ENCODE assay signal across 7 cellular contexts in the genomic region with DNA sequence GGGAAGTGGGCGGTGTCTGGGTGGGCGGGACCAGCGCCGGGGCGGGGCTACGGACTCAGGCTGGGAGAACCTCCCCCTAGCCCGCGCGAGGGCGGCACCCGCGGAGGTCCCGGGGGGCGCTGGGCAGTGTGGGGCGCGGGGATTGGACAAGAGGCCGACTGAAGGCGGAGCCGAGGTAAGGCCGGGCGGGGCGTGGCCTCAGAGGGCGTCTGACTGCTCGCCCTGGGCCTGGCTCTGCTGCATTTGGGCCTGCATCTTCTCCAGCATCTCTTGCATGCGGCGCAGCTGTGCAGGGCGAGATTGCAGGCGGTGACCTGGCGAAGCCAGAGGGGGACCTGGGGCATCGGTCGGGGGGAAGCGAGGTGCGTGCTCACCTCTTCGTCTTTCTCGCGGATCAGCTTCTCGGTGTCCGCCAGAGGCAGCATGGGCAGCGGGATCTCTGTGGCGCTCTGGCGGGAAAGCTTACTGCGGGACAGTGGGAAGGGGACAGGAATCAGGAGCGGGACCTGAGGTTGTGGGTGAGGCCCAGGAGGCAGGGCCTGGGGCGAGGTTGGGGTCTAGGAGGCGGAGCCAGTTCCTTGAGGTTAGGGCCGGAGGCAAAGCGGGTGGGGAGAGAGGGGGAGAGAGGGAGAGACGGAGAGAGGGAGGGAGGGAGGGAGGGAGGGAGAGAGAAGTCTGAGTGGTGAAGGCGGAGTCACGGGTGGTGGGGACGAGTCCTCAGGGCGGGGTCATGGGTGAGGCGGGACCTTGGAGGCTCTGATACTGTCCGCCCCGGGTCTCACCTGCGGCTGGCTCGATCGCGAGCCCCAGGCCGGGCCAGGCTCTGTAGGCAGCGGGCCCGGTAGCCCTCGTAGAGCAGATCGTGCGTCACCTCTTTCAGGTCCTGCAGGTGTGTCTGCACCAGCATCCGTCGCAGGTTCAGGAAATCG. TPM values are rescaled to one million over a fixed set of nuclear protein-coding genes. Genes with fewer than 3 reads are reported as not detected.
A peak's percentile ranks its signal among the peaks of the same experiment; 100 is the strongest.
DNase-seq lines count a peak whose midpoint lies in the region; ATAC-seq, FAIRE-seq and TF ChIP-seq lines count a peak whose summit lies in the region.

No MANE protein-coding gene starts in this region.

- WGBS in hepatocyte (ENCODE audit: low lambda C conversion rate, missing lambda C conversion rate), result 1% methylated on average over 46 of the region's 68 CpGs

- no peak for FAIRE-seq in astrocyte (lab: Jason Lieb, UNC)

- H3K9me3 ChIP-seq in astrocyte (ENCODE audit: insufficient read depth, low read depth, low read length), result no peaks in the 10 kb centered on the region
- H3K9me3 ChIP-seq in hepatocyte (ENCODE audit: low read depth), result no peaks in the 10 kb centered on the region

- no peaks in the 10 kb centered on the region for H3K9me2 ChIP-seq in hepatocyte (replicated peaks; ENCODE audit: insufficient read depth)

- DNase-seq in NCI-H187 treated with DMSO at 0.1 percent for 48 hours (lab: John Stamatoyannopoulos, UW), result peak; percentile 48
- peak; percentile 98 for DNase-seq in T-helper 2 cell treated with Interferon-gamma antibody and Interleukin-4, amounts not matched to agents 5 μg/mL and 100 μg/mL, for 36 hours (ENCODE audit: low spot score)
- DNase-seq in astrocyte (ENCODE audit: low read depth), result peak; percentile 90
- DNase-seq in hepatocyte (ENCODE audit: low spot score), result peak; percentile 99
- peak; percentile 97 for DNase-seq in retina

- peak overlapping the region; percentile 92 for H3K4me3 Mint-ChIP-seq in T-helper 2 cell treated with Interferon-gamma antibody and Interleukin-4, amounts not matched to agents 5 μg/mL and 100 μg/mL, for 36 hours
- peak overlapping the region; percentile 93 for H3K4me3 Mint-ChIP-seq in astrocyte (ENCODE audit: unreplicated experiment)

- peaks cover 37% of the 10 kb centered on the region for H3K4me1 Mint-ChIP-seq in T-helper 2 cell treated with Interferon-gamma antibody and Interleukin-4, amounts not matched to agents 5 μg/mL and 100 μg/mL, for 36 hours (ENCODE audit: low read depth)
- H3K4me1 Mint-ChIP-seq in astrocyte (ENCODE audit: low read depth, unreplicated experiment), result peaks cover 6% of the 10 kb centered on the region

- TF ChIP-seq POLR2A in GM18505 (IDR thresholded peaks at IDR 0.05; ENCODE audit: borderline replicate concordance, extremely low read depth, insufficient read depth, insufficient read length), result peak; percentile 68

- peak overlapping the region; percentile 96 for H2AFZ ChIP-seq in astrocyte (ENCODE audit: low read depth, low read length)
- peak overlapping the region; percentile 70 for H2AFZ ChIP-seq in hepatocyte

- H3K36me3 ChIP-seq in astrocyte (ENCODE audit: insufficient read depth, low read length) (no peaks in the 10 kb centered on the region), hepatocyte (replicated peaks; ENCODE audit: insufficient read depth, low read depth) (no peaks in the 10 kb centered on the region)

- peak overlapping the region; percentile 92 for H3K27ac ChIP-seq in astrocyte (ENCODE audit: low read depth, low read length)
- peak overlapping the region; percentile 99 for H3K27ac ChIP-seq in hepatocyte

- H3K9me3 Mint-ChIP-seq in T-helper 2 cell treated with Interferon-gamma antibody and Interleukin-4, amounts not matched to agents 5 μg/mL and 100 μg/mL, for 36 hours, result no peaks in the 10 kb centered on the region
- H3K9me3 Mint-ChIP-seq in astrocyte (ENCODE audit: unreplicated experiment), result no peaks in the 10 kb centered on the region

- peaks cover 31% of the 10 kb centered on the region for H3K36me3 Mint-ChIP-seq in T-helper 2 cell treated with Interferon-gamma antibody and Interleukin-4, amounts not matched to agents 5 μg/mL and 100 μg/mL, for 36 hours (ENCODE audit: low read depth)
- peaks cover 2% of the 10 kb centered on the region for H3K36me3 Mint-ChIP-seq in astrocyte (ENCODE audit: low read depth, unreplicated experiment)

- H3K4me1 ChIP-seq in astrocyte (ENCODE audit: insufficient read depth, low read length), result peaks cover 15% of the 10 kb centered on the region
- peaks cover 11% of the 10 kb centered on the region for H3K4me1 ChIP-seq in hepatocyte (ENCODE audit: insufficient read depth)

- peak; percentile 83 for ATAC-seq in GM18505 (IDR thresholded peaks at IDR 0.05; ENCODE audit: unreplicated experiment)
- peak; percentile 84 for ATAC-seq in HG02970 (IDR thresholded peaks at IDR 0.05; ENCODE audit: low FRiP score, unreplicated experiment)

- H3K4me2 ChIP-seq in astrocyte (ENCODE audit: low read length), result peak overlapping the region; percentile 100
- H3K4me2 ChIP-seq in hepatocyte, result peak overlapping the region; percentile 84

- no peaks in the 10 kb centered on the region for H3K27me3 Mint-ChIP-seq in T-helper 2 cell treated with Interferon-gamma antibody and Interleukin-4, amounts not matched to agents 5 μg/mL and 100 μg/mL, for 36 hours (ENCODE audit: low read depth)
- no peaks in the 10 kb centered on the region for H3K27me3 Mint-ChIP-seq in astrocyte (ENCODE audit: low read depth, unreplicated experiment)

- peak overlapping the region; percentile 88 for H3K9ac ChIP-seq in astrocyte (ENCODE audit: low read length)

- H3K4me3 ChIP-seq in astrocyte (ENCODE audit: insufficient read depth, low read depth, low read length) (peak overlapping the region; percentile 83), hepatocyte (peak overlapping the region; percentile 40)

- peaks cover 6% of the 10 kb centered on the region for H3K79me2 ChIP-seq in astrocyte (ENCODE audit: insufficient read depth, low read length)
- H3K79me2 ChIP-seq in hepatocyte, result peaks cover 6% of the 10 kb centered on the region

- TF ChIP-seq CTCF in astrocyte (IDR thresholded peaks at IDR 0.05; ENCODE audit: insufficient read depth, low read depth, low read length) (no peak), hepatocyte (IDR thresholded peaks at IDR 0.05; ENCODE audit: poor library complexity) (peak; percentile 21)

- H3K27me3 ChIP-seq in astrocyte (ENCODE audit: insufficient read depth, low read length), result no peaks in the 10 kb centered on the region
- no peaks in the 10 kb centered on the region for H3K27me3 ChIP-seq in hepatocyte

- peak overlapping the region; percentile 98 for H3K27ac Mint-ChIP-seq in T-helper 2 cell treated with Interferon-gamma antibody and Interleukin-4, amounts not matched to agents 5 μg/mL and 100 μg/mL, for 36 hours
- peak overlapping the region; percentile 94 for H3K27ac Mint-ChIP-seq in astrocyte (ENCODE audit: unreplicated experiment)

- peaks cover 8% of the 10 kb centered on the region for H4K20me1 ChIP-seq in astrocyte (ENCODE audit: insufficient read depth, low read length)
- no peaks in the 10 kb centered on the region for H4K20me1 ChIP-seq in hepatocyte (ENCODE audit: insufficient read depth, poor library complexity, severe bottlenecking)

RNA-seq across cellular contexts. Expression of gene SEPTIN1, which starts 3.9 kb away (rescaled TPM):
- total RNA-seq in astrocyte (0.48 and 0.96 TPM in 2 replicates), hepatocyte (not detected in 2 replicates)
- 1.5 and 2.3 TPM in 2 replicates for polyA plus RNA-seq in hepatocyte

RNA-seq across cellular contexts. Expression of gene MYL11, which starts 3.9 kb away (rescaled TPM):
- total RNA-seq in astrocyte (not detected in 2 replicates), hepatocyte (4.0 TPM in 1 of 2 replicates, not detected in the other)
- polyA plus RNA-seq in hepatocyte, result 2.2 and 5.3 TPM in 2 replicates

RNA-seq across cellular contexts. Expression of gene TBC1D10B, which starts 8.2 kb away (rescaled TPM):
- 50.3 and 50.8 TPM in 2 replicates for total RNA-seq in astrocyte
- total RNA-seq in hepatocyte, result 21.4 and 29.3 TPM in 2 replicates
- 33.3 and 37.9 TPM in 2 replicates for polyA plus RNA-seq in hepatocyte

RNA-seq across cellular contexts. Expression of gene ZNF48, which starts 16.7 kb away (rescaled TPM):
- total RNA-seq in astrocyte (16.0 and 19.5 TPM in 2 replicates), hepatocyte (7.7 and 8.0 TPM in 2 replicates)
- 6.1 and 7.1 TPM in 2 replicates for polyA plus RNA-seq in hepatocyte

RNA-seq across cellular contexts. Expression of gene CD2BP2, which starts 23.4 kb away (rescaled TPM):
- 58.8 TPM in 2 replicates for total RNA-seq in astrocyte
- total RNA-seq in hepatocyte, result 44.2 and 45.1 TPM in 2 replicates
- 37.6 and 41.0 TPM in 2 replicates for polyA plus RNA-seq in hepatocyte

Comparison
In these comparisons a context has a peak if more than half of its experiments do, and no peak if none do; other contexts are left out.
1. Peak in every context shown above with its lines: DNase-seq, ATAC-seq, H3K4me3 ChIP-seq and H3K27ac ChIP-seq.
2. DNase-seq: peak in every context shown above with its lines; median percentile 99 in hepatocyte; 98 in T-helper 2 cell treated with Interferon-gamma antibody and Interleukin-4, amounts not matched to agents 5 μg/mL and 100 μg/mL, for 36 hours; 97 in retina; 90 in astrocyte; 48 in NCI-H187 treated with DMSO at 0.1 percent for 48 hours.